In the genomic region with DNA sequence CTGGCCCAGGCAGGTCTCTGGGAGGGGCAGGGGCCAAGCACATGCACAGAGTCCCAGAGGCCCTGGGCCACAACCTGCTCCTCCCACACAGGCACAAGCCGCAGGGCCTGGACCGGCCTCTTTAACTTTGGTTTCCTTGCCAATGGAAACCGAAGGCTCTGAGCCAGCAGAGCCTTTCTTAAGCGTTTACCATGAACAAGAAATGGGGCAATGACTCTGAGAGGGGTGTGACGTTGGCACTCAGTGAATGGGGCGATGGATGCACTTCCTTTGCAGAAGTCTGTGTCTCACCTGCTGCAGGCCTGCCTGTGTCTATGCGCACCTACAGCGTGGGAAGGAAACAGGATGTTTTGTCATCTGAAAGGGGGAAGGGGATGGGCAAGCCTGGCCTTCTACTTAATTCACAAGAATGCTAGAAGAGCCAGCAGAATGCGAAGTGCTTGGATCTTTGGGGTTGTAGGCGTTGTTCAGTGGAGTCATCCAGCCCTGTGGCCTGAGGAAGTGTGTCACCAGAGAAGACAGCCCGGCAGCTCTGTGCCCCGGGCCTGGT, we compare ENCODE assay signal across 10 cellular contexts. TPM values are rescaled to one million over a fixed set of nuclear protein-coding genes. Genes with fewer than 3 reads are reported as not detected.
DNase-seq lines count a peak whose midpoint lies in the region; ATAC-seq and TF ChIP-seq lines count a peak whose summit lies in the region.
"Had no signal": no experiment of that assay in that cellular context is flagged by ENCODE, and none has a peak within 500 bp of the region (broad histone marks: within the 10 kb centered on the region; RNA-seq: fewer than 3 reads in every experiment).

No MANE protein-coding gene starts in this region.

- H3K27ac ChIP-seq in CD8-positive, alpha-beta memory T cell (ENCODE audit: low read depth, low read length): peak overlapping the region; percentile 22
- H3K27ac ChIP-seq in fibroblast of lung (ENCODE audit: insufficient read depth, low read length) (peak overlapping the region; percentile 29), skeletal muscle tissue (ENCODE audit: low read depth, low read length) (peak overlapping the region; percentile 60)

- H3K9ac ChIP-seq in fibroblast of lung (ENCODE audit: insufficient read depth, low read length) (no peak overlapping the region), skeletal muscle tissue (ENCODE audit: low read depth in 1 of 3, low read length in 3 of 3) (peak overlapping the region in 1 of 3 donors; percentile 16)

- DNase-seq in CD8-positive, alpha-beta memory T cell: peak in 3 of 5 donors; percentile 18 to 58 (median 42)
- DNase-seq in activated T-cell treated with anti-CD3 and anti-CD28 coated beads for 48 hours (ENCODE audit: low read depth): peak; percentile 8
- peak; percentile 38 to 70 for DNase-seq in fibroblast of lung (ENCODE audit: low read depth in 2 of 2)
- DNase-seq: stimulated activated CD8-positive, alpha-beta memory T cell treated with anti-CD3 and anti-CD28 coated beads, Interleukin-4, amount 100 ng/mL, for 48 hours had no signal

- CTCF ChIA-PET in CD8-positive, alpha-beta memory T cell (lab: Charles Lee): interaction anchor here (2.3 kb wide), 1 partner anchor 8 kb away, joined by 8 read pairs; no protein-coding TSS in a partner anchor

- no peak overlapping the region for H3K4me2 ChIP-seq in fibroblast of lung (ENCODE audit: extremely low read depth, insufficient read depth, low read length)

- H3K9me3 Mint-ChIP-seq in CD8-positive, alpha-beta memory T cell: no peaks in the 10 kb centered on the region

- no peaks in the 10 kb centered on the region for H3K27me3 Mint-ChIP-seq in CD8-positive, alpha-beta memory T cell

- peak overlapping the region in 7 of 8 donors; percentile 51 to 92 (median 81) for H3K27ac Mint-ChIP-seq in CD8-positive, alpha-beta memory T cell

- H3K36me3 Mint-ChIP-seq in CD8-positive, alpha-beta memory T cell: peaks cover 3 to 60% (median 18%) of the 10 kb centered on the region in 3 donors

- ATAC-seq in GM21526 (IDR thresholded peaks at IDR 0.05; ENCODE audit: low FRiP score, unreplicated experiment) (no peak), GM18502 (IDR thresholded peaks at IDR 0.05; ENCODE audit: poor library complexity, unreplicated experiment) (no peak), GM21423 (IDR thresholded peaks at IDR 0.05; ENCODE audit: unreplicated experiment) (no peak), HG03045 (IDR thresholded peaks at IDR 0.05; ENCODE audit: unreplicated experiment) (no peak)

- H3K27me3 ChIP-seq in CD8-positive, alpha-beta memory T cell (ENCODE audit: insufficient read depth, low read length, poor library complexity, severe bottlenecking): no peaks in the 10 kb centered on the region
- H3K27me3 ChIP-seq in fibroblast of lung (ENCODE audit: control insufficient read depth, insufficient read depth, low read length): no peaks in the 10 kb centered on the region
- no peaks in the 10 kb centered on the region for H3K27me3 ChIP-seq in skeletal muscle tissue (ENCODE audit: control insufficient read depth in 3 of 3, insufficient read depth in 3 of 3, low read length in 3 of 3)

- peaks cover 12% of the 10 kb centered on the region for H3K4me1 ChIP-seq in CD8-positive, alpha-beta memory T cell (ENCODE audit: insufficient read depth, low read length)
- peaks cover 20% of the 10 kb centered on the region for H3K4me1 ChIP-seq in fibroblast of lung (ENCODE audit: control insufficient read depth, extremely low read depth, insufficient read depth, low read length)
- peaks cover 28 to 31% (median 29%) of the 10 kb centered on the region in 3 donors for H3K4me1 ChIP-seq in skeletal muscle tissue (ENCODE audit: control insufficient read depth in 3 of 3, insufficient read depth in 3 of 3, low read length in 3 of 3)

- no peaks in the 10 kb centered on the region for H3K79me2 ChIP-seq in fibroblast of lung (ENCODE audit: control insufficient read depth, insufficient read depth, low read length)

- no peaks in the 10 kb centered on the region for H4K20me1 ChIP-seq in fibroblast of lung (ENCODE audit: control insufficient read depth, extremely low read depth, insufficient read depth, low read length)

- H2AFZ ChIP-seq in fibroblast of lung (ENCODE audit: low read length): no peak overlapping the region

- H3K4me3 Mint-ChIP-seq in CD8-positive, alpha-beta memory T cell: peak overlapping the region in 2 of 7 donors; percentile 4 to 26

- no peak for TF ChIP-seq CTCF in fibroblast of lung (conservative IDR thresholded peaks at IDR 0.05 in 1 of 2, IDR thresholded peaks at IDR 0.05 in 1 of 2; ENCODE audit: low read depth in 1 of 2, low read length in 2 of 2)

- peaks cover 5 to 7% (median 6%) of the 10 kb centered on the region in 3 donors for H3K4me1 Mint-ChIP-seq in CD8-positive, alpha-beta memory T cell

- POLR2A ChIA-PET in CD8-positive, alpha-beta memory T cell (lab: Charles Lee): no interaction called here

- no peaks in the 10 kb centered on the region for H3K36me3 ChIP-seq in CD8-positive, alpha-beta memory T cell (ENCODE audit: insufficient read depth, low read length)
- peaks cover 7% of the 10 kb centered on the region for H3K36me3 ChIP-seq in fibroblast of lung (ENCODE audit: control insufficient read depth, insufficient read depth, low read length)
- peaks cover 0 to 16% (median 9%) of the 10 kb centered on the region in 3 donors for H3K36me3 ChIP-seq in skeletal muscle tissue (ENCODE audit: control insufficient read depth in 3 of 3, insufficient read depth in 3 of 3, low read length in 3 of 3)

- no peak overlapping the region for H3K4me3 ChIP-seq in CD8-positive, alpha-beta memory T cell (ENCODE audit: low read length)
- no peak overlapping the region for H3K4me3 ChIP-seq in fibroblast of lung (replicated peaks in 1 of 4; ENCODE audit: control extremely low read depth in 1 of 4, insufficient read depth in 1 of 4, low read depth in 3 of 4, low read length in 4 of 4)
- H3K4me3 ChIP-seq in skeletal muscle tissue (ENCODE audit: low read length in 3 of 3): no peak overlapping the region

- no peaks in the 10 kb centered on the region for H3K9me3 ChIP-seq in CD8-positive, alpha-beta memory T cell (ENCODE audit: low read length)
- no peaks in the 10 kb centered on the region for H3K9me3 ChIP-seq in fibroblast of lung (ENCODE audit: control insufficient read depth, insufficient read depth, low read depth, low read length)
- no peaks in the 10 kb centered on the region for H3K9me3 ChIP-seq in skeletal muscle tissue (ENCODE audit: control insufficient read depth in 3 of 3, low read length in 3 of 3)

RNA-seq across cellular contexts. Expression of a gene that starts 41.8 kb away (rescaled TPM):
- total RNA-seq in CD8-positive, alpha-beta memory T cell: 10 to 100 TPM; 16.4 to 16.5 TPM
- polyA plus RNA-seq in CD8-positive, alpha-beta memory T cell: 4.3 TPM
- 16.9 and 27.2 TPM in 2 replicates for total RNA-seq in fibroblast of lung
- polyA plus RNA-seq in fibroblast of lung: 13.2 and 17.9 TPM in 2 replicates
- polyA plus RNA-seq in fibroblast of lung (2012): 12.6 and 16.2 TPM in 2 replicates
- 82.2 and 84.8 TPM in 2 replicates for polyA minus RNA-seq in fibroblast of lung (ENCODE audit: low replicate concordance)
- total RNA-seq in skeletal muscle tissue: 42.3 TPM

RNA-seq across cellular contexts. Expression of a gene that starts 42.1 kb away (rescaled TPM):
- total RNA-seq in CD8-positive, alpha-beta memory T cell: 10 to 100 TPM; 48.0 to 48.1 TPM
- polyA plus RNA-seq in CD8-positive, alpha-beta memory T cell: 33.2 TPM
- total RNA-seq in fibroblast of lung (35.2 and 35.5 TPM in 2 replicates), skeletal muscle tissue (7.8 TPM)
- 24.6 and 27.4 TPM in 2 replicates for polyA plus RNA-seq in fibroblast of lung
- 16.2 and 16.7 TPM in 2 replicates for polyA plus RNA-seq in fibroblast of lung (2012)
- 1.2 and 4.8 TPM in 2 replicates for polyA minus RNA-seq in fibroblast of lung (ENCODE audit: low replicate concordance)

RNA-seq across cellular contexts. Expression of a gene that starts 46.6 kb away (rescaled TPM):
- not detected for total RNA-seq in CD8-positive, alpha-beta memory T cell
- not detected for polyA plus RNA-seq in CD8-positive, alpha-beta memory T cell
- total RNA-seq in fibroblast of lung (not detected in 2 replicates), skeletal muscle tissue (not detected)
- polyA plus RNA-seq in fibroblast of lung: not detected in 2 replicates
- not detected in 2 replicates for polyA plus RNA-seq in fibroblast of lung (2012)
- polyA minus RNA-seq in fibroblast of lung (ENCODE audit: low replicate concordance): not detected in 2 replicates
- total RNA-seq: RPMI7951 had no signal

RNA-seq across cellular contexts. Expression of a gene that starts 53.4 kb away (rescaled TPM):
- under 1 TPM; 0.39 to 0.40 TPM for total RNA-seq in CD8-positive, alpha-beta memory T cell
- 0.21 TPM for polyA plus RNA-seq in CD8-positive, alpha-beta memory T cell
- under 0.01 and 0.17 TPM in 2 replicates for total RNA-seq in fibroblast of lung
- polyA plus RNA-seq in fibroblast of lung: 0.07 TPM in 1 of 2 replicates, not detected in the other
- 0.03 and 0.14 TPM in 2 replicates for polyA plus RNA-seq in fibroblast of lung (2012)
- polyA minus RNA-seq in fibroblast of lung (ENCODE audit: low replicate concordance): not detected in 2 replicates
- total RNA-seq in skeletal muscle tissue: not detected
- total RNA-seq: RPMI7951 had no signal
